24 cellular contexts compared by ENCODE assay signal in the genomic region with DNA sequence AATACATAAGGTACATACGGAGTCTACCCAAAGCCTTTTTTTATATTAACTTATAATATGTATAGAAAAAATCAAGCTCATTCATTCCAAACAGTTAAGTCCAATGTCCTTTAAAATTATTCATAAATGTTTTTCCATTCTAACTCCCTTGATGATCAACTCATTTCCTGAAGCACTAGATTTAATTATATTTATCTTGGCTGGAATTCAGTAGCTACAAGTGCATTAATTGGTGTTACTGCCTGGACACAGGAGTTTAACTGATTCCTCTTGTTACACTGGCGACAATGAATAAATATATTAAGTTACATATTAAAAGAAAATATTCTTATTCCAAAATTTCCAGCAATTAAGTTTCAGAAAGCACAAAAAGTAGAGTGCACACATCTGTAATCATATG. TPM values are rescaled to one million over a fixed set of nuclear protein-coding genes. Genes with fewer than 3 reads are reported as not detected.
A peak's percentile ranks its signal among the peaks of the same experiment; 100 is the strongest.
DNase-seq lines count a peak whose midpoint lies in the region; ATAC-seq and TF ChIP-seq lines count a peak whose summit lies in the region.
"Had no signal": no experiment of that assay in that cellular context is flagged by ENCODE, and none has a peak within 500 bp of the region (broad histone marks: within the 10 kb centered on the region; RNA-seq: fewer than 3 reads in every experiment).

No MANE protein-coding gene starts in this region.

- no peak overlapping the region for H3K27ac ChIP-seq in PC-3 (ENCODE audit: low read length)
- H3K27ac ChIP-seq in endodermal cell (ENCODE audit: low read depth, low read length): no peak overlapping the region
- H3K27ac ChIP-seq: cardiac muscle cell, epithelial cell of prostate had no signal

- H3K9me2 ChIP-seq in PC-3 (replicated peaks; ENCODE audit: low read length): no peaks in the 10 kb centered on the region

- H3K4me1 ChIP-seq in PC-3 (ENCODE audit: insufficient read depth, low read length) (no peaks in the 10 kb centered on the region), endodermal cell (ENCODE audit: control insufficient read depth, insufficient read depth, low read length) (no peaks in the 10 kb centered on the region)
- H3K4me1 ChIP-seq: BE2C had no signal

- intact Hi-C loops in PC-3 (cut with micrococcal nuclease): loop anchor here (1.0 to 2.0 kb wide), 3 partner anchors 20 to 117 kb away; partner anchors contain the start of gene GALNT3

- H3K79me2 ChIP-seq in PC-3 (ENCODE audit: low read length): no peaks in the 10 kb centered on the region

- no TSS peak for BruUV-seq in PC-3 (replicated peaks; lab: Mats Ljungman, UMichigan)

- H3K4me1 Mint-ChIP-seq in endodermal cell: peaks cover 14% of the 10 kb centered on the region
- H3K4me1 Mint-ChIP-seq: memory B cell, natural killer cell had no signal

- H2AFZ ChIP-seq in PC-3 (ENCODE audit: low read length): no peak overlapping the region

- TF ChIP-seq CTCF in PC-3 (conservative IDR thresholded peaks at IDR 0.05; ENCODE audit: low read depth, low read length) (no peak), endodermal cell (conservative IDR thresholded peaks at IDR 0.05) (no peak)

- H3K4me3 ChIP-seq in PC-3 (ENCODE audit: low read length): no peak overlapping the region
- no peak overlapping the region for H3K4me3 ChIP-seq in endodermal cell (ENCODE audit: low read length)
- H3K4me3 ChIP-seq: cardiac muscle cell, MG63, smooth muscle cell had no signal

- H3K27me3 Mint-ChIP-seq in endodermal cell (ENCODE audit: insufficient read depth): peaks cover 35% of the 10 kb centered on the region
- H3K27me3 Mint-ChIP-seq: memory B cell, progenitor cell of endocrine pancreas had no signal

- no peaks in the 10 kb centered on the region for H4K20me1 ChIP-seq in PC-3 (ENCODE audit: low read length)

- H3K27me3 ChIP-seq in PC-3 (ENCODE audit: low read length) (no peaks in the 10 kb centered on the region), endodermal cell (ENCODE audit: control insufficient read depth, insufficient read depth, low read length, poor library complexity, severe bottlenecking) (peaks cover 78% of the 10 kb centered on the region)
- H3K27me3 ChIP-seq: BE2C, cardiac muscle cell, MG63 had no signal

- peaks cover 9% of the 10 kb centered on the region for H3K36me3 Mint-ChIP-seq in endodermal cell (ENCODE audit: low read depth)
- H3K36me3 Mint-ChIP-seq: natural killer cell had no signal

- H3K36me3 ChIP-seq in PC-3 (ENCODE audit: low read depth, low read length) (peaks cover 41% of the 10 kb centered on the region), endodermal cell (ENCODE audit: control insufficient read depth, insufficient read depth, low read length) (no peaks in the 10 kb centered on the region)
- H3K36me3 ChIP-seq: BE2C, cardiac muscle cell, MG63 had no signal

- ATAC-seq in PC-3 (peak; percentile 85), GM21717 (IDR thresholded peaks at IDR 0.05; ENCODE audit: unreplicated experiment) (no peak)
- ATAC-seq: natural killer cell had no signal

- H3K9me3 ChIP-seq in PC-3 (ENCODE audit: low read length) (no peaks in the 10 kb centered on the region), endodermal cell (ENCODE audit: control insufficient read depth, low read length) (no peaks in the 10 kb centered on the region)
- H3K9me3 ChIP-seq: BE2C, MG63 had no signal

- no CpG with 5 or more reads among the region's 2 CpGs for WGBS in endodermal cell (ENCODE audit: insufficient coverage in 1 of 2, insufficient read length in 1 of 2), 2 experiments

- DNase-seq in DMS 273 (lab: John Stamatoyannopoulos, UW; ENCODE audit: unreplicated experiment) (peak; percentile 20), DMS 273 treated with DMSO at 0.1 percent for 48 hours (lab: John Stamatoyannopoulos, UW) (no peak), NCI-H2029 (lab: John Stamatoyannopoulos, UW) (peak; percentile 69), PC-3 (peak; percentile 28), renal cortical epithelial cell (ENCODE audit: low read depth) (peak; percentile 81), OCI-M2 (lab: John Stamatoyannopoulos, UW; ENCODE audit: unreplicated experiment) (no peak), endodermal cell (no peak)
- DNase-seq: 8988T; activated CD8-positive, alpha-beta memory T cell treated with anti-CD3 and anti-CD28 coated beads, Interleukin-2, amount 50 U/mL, for 48 hours; activated effector memory CD4-positive, alpha-beta T cell treated with anti-CD3 and anti-CD28 coated beads, Interleukin-2, amount 50 U/mL, for 16 hours; BE2C; Calu3; GF-D8; H7; hippocampal formation; MG63; natural killer cell; stimulated activated CD4-positive, alpha-beta T cell treated with anti-CD3 and anti-CD28 coated beads, Interleukin-4, amount 100 ng/mL, for 4 hours had no signal

- CTCF ChIA-PET in PC-3 (lab: Charles Lee): interaction anchor here (0.5 to 0.9 kb wide), 3 partner anchors 36 to 116 kb away, joined by 5 to 9 read pairs (median 6); partner anchors contain the start of gene GALNT3

- POLR2A ChIA-PET in PC-3 (lab: Charles Lee; ENCODE audit: unreplicated experiment): interaction anchor here (0.5 to 0.7 kb wide), 2 partner anchors 10 to 894 kb away, joined by 3 read pairs; no protein-coding TSS in a partner anchor

- no peak overlapping the region for H3K27ac Mint-ChIP-seq in endodermal cell
- H3K27ac Mint-ChIP-seq: memory B cell, natural killer cell, progenitor cell of endocrine pancreas had no signal

- H3F3A ChIP-seq in PC-3 (ENCODE audit: low read length, unreplicated experiment): no peaks in the 10 kb centered on the region

- no peak overlapping the region for H3K4me2 ChIP-seq in PC-3 (ENCODE audit: low read length)
- H3K4me2 ChIP-seq: smooth muscle cell had no signal

- H3K9ac ChIP-seq in PC-3 (ENCODE audit: low read length) (no peak overlapping the region), endodermal cell (ENCODE audit: extremely low read depth, low read length, poor library complexity, severe bottlenecking) (no peak overlapping the region)

- H3K9me3 Mint-ChIP-seq in endodermal cell: no peaks in the 10 kb centered on the region
- H3K9me3 Mint-ChIP-seq: memory B cell, natural killer cell had no signal

- no peak overlapping the region for H3K4me3 Mint-ChIP-seq in endodermal cell
- H3K4me3 Mint-ChIP-seq: memory B cell, natural killer cell had no signal

RNA-seq across cellular contexts. Expression of gene GALNT3, which starts 35.8 kb away (rescaled TPM):
- total RNA-seq in PC-3 (2014; rRNA removed) (40.9 and 44.8 TPM in 2 replicates), renal cortical epithelial cell (6.8 and 60.3 TPM in 2 replicates), endodermal cell (1 to 10 TPM; 9.3 to 9.7 TPM)
- 1.1 TPM for polyA plus RNA-seq in endodermal cell (2013, experiment 1 of 2)
- 1.1 TPM for polyA plus RNA-seq in endodermal cell (2013, experiment 2 of 2)
- polyA plus RNA-seq: cardiac muscle cell had no signal

Comparison
In these comparisons a context has a peak if more than half of its experiments do, and no peak if none do; other contexts are left out.
1. DNase-seq: peak in DMS 273 (single experiment), NCI-H2029 (single experiment), PC-3 (single experiment) and renal cortical epithelial cell (single experiment); none in DMS 273 treated with DMSO at 0.1 percent for 48 hours (single experiment), OCI-M2 (single experiment) and endodermal cell (single experiment).